15 cellular contexts compared by ENCODE assay signal in the genomic region with DNA sequence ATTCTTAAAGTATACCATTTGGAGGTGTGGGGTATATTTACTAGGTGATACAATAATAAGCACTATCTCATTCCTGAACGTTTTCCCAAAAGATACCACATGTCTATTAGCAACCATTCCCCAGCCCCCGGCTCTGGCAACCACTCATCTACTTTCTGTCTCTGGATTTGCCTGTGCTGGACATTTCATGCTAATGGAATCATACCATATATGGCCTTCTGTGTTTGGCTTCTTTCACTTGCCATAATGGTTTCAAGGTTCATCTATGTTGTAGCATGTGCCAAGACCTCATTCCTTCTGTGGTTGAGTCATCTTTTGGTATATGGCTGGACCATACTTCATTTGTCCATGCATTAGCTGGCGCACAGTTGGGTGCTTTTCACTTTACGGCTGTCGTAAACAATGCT. TPM values are rescaled to one million over a fixed set of nuclear protein-coding genes. Genes with fewer than 3 reads are reported as not detected.
DNase-seq lines count a peak whose midpoint lies in the region; TF ChIP-seq lines count a peak whose summit lies in the region.
"Had no signal": no experiment of that assay in that cellular context is flagged by ENCODE, and none has a peak within 500 bp of the region (broad histone marks: within the 10 kb centered on the region; RNA-seq: fewer than 3 reads in every experiment).

No MANE protein-coding gene starts in this region.

- TF ChIP-seq CTCF in AG04449 (IDR thresholded peaks at IDR 0.05; ENCODE audit: insufficient read depth, low read length, missing control alignments) (no peak), prostate gland (IDR thresholded peaks at IDR 0.05) (no peak)

- H3K9me3 ChIP-seq in prostate gland = no peaks in the 10 kb centered on the region
- H3K9me3 ChIP-seq: esophagus squamous epithelium, lower lobe of right lung had no signal

- POLR2A ChIA-PET in AG04449 (lab: Yijun Ruan, JAX) (no interaction called here), HEK293T (lab: Yijun Ruan, JAX) (no interaction called here)

- no peak overlapping the region for H3K27ac ChIP-seq in prostate gland
- H3K27ac ChIP-seq: esophagus squamous epithelium, lower lobe of right lung had no signal

- H3K4me1 ChIP-seq in prostate gland (replicated peaks) = no peaks in the 10 kb centered on the region
- H3K4me1 ChIP-seq: lower lobe of right lung had no signal

- DNase-seq in AG04449 (ENCODE audit: low read depth, low spot score) (peak; percentile 94), HEK293T (ENCODE audit: extremely low spot score) (no peak), amniotic epithelial cell (ENCODE audit: low read depth) (peak; percentile 75), fibroblast of the conjunctiva (ENCODE audit: low read depth) (peak; percentile 90), Ammon's horn (ENCODE audit: low spot score) (no peak), prostate gland (ENCODE audit: low spot score) (no peak), G401 (ENCODE audit: low spot score) (no peak), NCI-H774 (lab: John Stamatoyannopoulos, UW) (no peak)
- DNase-seq: activated T-cell treated with anti-CD3 and anti-CD28 coated beads, Interleukin-2, amount 50 U/mL, for 4 hours; esophagus squamous epithelium; lower lobe of right lung; NCI-H1417; NCI-H2227 treated with DMSO at 0.1 percent for 48 hours; stimulated activated CD8-positive, alpha-beta memory T cell treated with anti-CD3 and anti-CD28 coated beads, Interleukin-4, amount 100 ng/mL, for 48 hours had no signal

- H3K4me3 ChIP-seq in AG04449 (ENCODE audit: low read depth, low read length) (no peak overlapping the region), prostate gland (no peak overlapping the region)
- H3K4me3 ChIP-seq: esophagus squamous epithelium, GM23338, lower lobe of right lung had no signal

- no peaks in the 10 kb centered on the region for H3K27me3 ChIP-seq in prostate gland (replicated peaks; ENCODE audit: insufficient read depth)
- H3K27me3 ChIP-seq: esophagus squamous epithelium had no signal

- intact Hi-C loops in prostate gland (cut with DNase I) = no loop called here

- TF ChIP-seq POLR2A in prostate gland (IDR thresholded peaks at IDR 0.05) = no peak

- in situ Hi-C loops in G401 (cut with HindIII; ENCODE audit: low sequenced_read_pairs) = no loop called here

- H3K36me3 ChIP-seq in prostate gland = no peaks in the 10 kb centered on the region
- H3K36me3 ChIP-seq: esophagus squamous epithelium, lower lobe of right lung had no signal

- 88% methylated on average over 5 of the region's 5 CpGs for whole genome bisulfite sequencing in prostate gland

- CTCF ChIA-PET in AG04449 (lab: Yijun Ruan, JAX) (interaction anchor here (0.7 to 2.3 kb wide), 6 partner anchors 10 to 146 kb away, joined by 3 to 12 read pairs (median 4); a partner anchor contains a TSS), HEK293T (lab: Yijun Ruan, JAX) (no interaction called here)

TF ChIP-seq in HEK293T, 16 proteins besides CTCF, POLR2A, EP300 and RAD21:
- peak; percentile 25; the same call in 1 of the 2 replicates for TF ChIP-seq L3MBTL2 (conservative IDR thresholded peaks at IDR 0.05)
- TF ChIP-seq ELF4 (IDR thresholded peaks at IDR 0.05) = no peak
- TF ChIP-seq LEF1 (IDR thresholded peaks at IDR 0.05; ENCODE audit: borderline replicate concordance) = no peak
- TF ChIP-seq FOXM1 (IDR thresholded peaks at IDR 0.05; ENCODE audit: borderline replicate concordance) = no peak

RNA-seq across cellular contexts. Expression of a gene that starts 39.7 kb away (rescaled TPM):
- 10 to 100 TPM in 1 of 2 donors, 1 to 10 TPM in 1; 2.9 to 11.4 TPM for total RNA-seq in prostate gland
- 20.7 and 32.2 TPM in 2 replicates for total RNA-seq in G401 (2014; rRNA removed; shearing (Covaris generic))

Comparison
In these comparisons a context has a peak if more than half of its experiments do, and no peak if none do; other contexts are left out.
1. DNase-seq: peak in AG04449 (single experiment), amniotic epithelial cell (single experiment) and fibroblast of the conjunctiva (single experiment); none in HEK293T (single experiment), Ammon's horn (single experiment), prostate gland (single experiment), G401 (single experiment) and NCI-H774 (single experiment).